In the genomic region with DNA sequence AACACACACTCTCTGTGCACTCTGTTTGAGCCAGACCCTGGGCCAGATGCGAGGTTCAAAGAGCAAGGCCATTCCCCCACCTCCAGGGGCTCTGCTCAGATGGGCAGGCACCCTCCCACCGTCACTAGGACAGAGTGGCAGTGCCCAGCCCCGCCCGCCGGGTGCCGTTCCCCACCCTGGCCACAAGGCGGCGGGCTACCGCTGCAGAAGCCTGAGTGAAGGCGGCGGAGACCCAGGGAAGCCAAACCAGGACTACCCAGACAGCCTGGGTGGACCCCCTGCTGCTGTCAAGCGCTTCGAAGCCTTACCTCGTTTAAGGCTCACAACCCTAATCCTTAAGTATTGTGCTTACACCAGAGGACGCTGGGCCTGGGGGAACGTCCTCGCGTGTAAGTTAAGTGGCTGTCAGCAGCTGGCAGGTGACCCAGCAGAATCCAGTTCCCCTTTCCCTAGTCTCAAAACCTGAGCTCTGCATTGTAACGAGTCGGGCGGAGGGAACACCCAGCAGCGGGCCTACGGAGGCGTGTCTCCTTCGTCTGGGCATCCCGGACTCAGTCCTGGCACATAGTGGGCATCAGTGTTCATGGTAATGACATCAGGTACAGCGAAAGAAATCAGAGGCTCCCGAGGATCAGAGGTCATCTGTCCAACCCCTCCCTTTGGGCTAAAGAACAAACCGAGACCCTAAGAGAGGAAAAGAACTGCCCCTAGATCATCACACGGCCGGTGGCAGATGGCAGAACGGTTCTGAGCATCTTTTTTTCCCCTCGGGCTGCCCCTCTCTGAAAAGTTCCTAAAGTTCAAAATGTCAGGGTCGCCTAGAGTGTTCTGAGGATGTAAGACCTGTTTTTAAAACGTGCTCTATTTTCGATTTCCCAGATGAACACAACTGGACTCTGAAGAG, we compare ENCODE assay signal across 8 cellular contexts. TPM values are rescaled to one million over a fixed set of nuclear protein-coding genes. Genes with fewer than 3 reads are reported as not detected.
DNase-seq lines count a peak whose midpoint lies in the region; ATAC-seq and TF ChIP-seq lines count a peak whose summit lies in the region.

No MANE protein-coding gene starts in this region.

- TF ChIP-seq CTCF in CD8-positive, alpha-beta T cell (IDR thresholded peaks at IDR 0.05), result peak; percentile 98
- TF ChIP-seq CTCF in gastroesophageal sphincter (IDR thresholded peaks at IDR 0.05) (peak in 3 of 4 experiments; percentile 95 to 98 (median 96)), transverse colon (IDR thresholded peaks at IDR 0.05) (peak; percentile 98 to 100 (median 99))

- no peaks in the 10 kb centered on the region for H3K9me3 ChIP-seq in CD8-positive, alpha-beta T cell (ENCODE audit: low read length)
- H3K9me3 ChIP-seq in MG63, result no peaks in the 10 kb centered on the region
- H3K9me3 ChIP-seq in gastroesophageal sphincter, result no peaks in the 10 kb centered on the region
- no peaks in the 10 kb centered on the region for H3K9me3 ChIP-seq in trophoblast cell (ENCODE audit: insufficient read depth, low read depth, low read length)
- no peaks in the 10 kb centered on the region for H3K9me3 ChIP-seq in transverse colon

- peak; percentile 65 to 91 (median 74) for DNase-seq in CD8-positive, alpha-beta T cell
- peak; percentile 77 for DNase-seq in MG63
- peak; percentile 65 for DNase-seq in SK-MEL-5 (ENCODE audit: low read depth, low spot score)
- DNase-seq in activated gamma-delta T cell treated with anti-CD3 and anti-CD28 coated beads, Interleukin-2, amount 50 U/mL, for 16 hours (ENCODE audit: low read depth), result peak; percentile 70
- DNase-seq in trophoblast cell, result peak; percentile 63 to 82
- peak; percentile 84 for DNase-seq in transverse colon

- 10 to 22% methylated on average over 3 to 11 of the region's 36 CpGs for WGBS in gastroesophageal sphincter (ENCODE audit: low coverage in 1 of 2), 2 donors
- no CpG with 5 or more reads among the region's 36 CpGs for WGBS in trophoblast cell (ENCODE audit: extremely low coverage, insufficient coverage, insufficient read length)
- 8 to 27% methylated on average over 7 to 36 of the region's 36 CpGs for WGBS in transverse colon (ENCODE audit: low coverage in 1 of 2), 2 donors

- no peaks in the 10 kb centered on the region for H3K27me3 ChIP-seq in CD8-positive, alpha-beta T cell (ENCODE audit: insufficient read depth, low read length)
- no peaks in the 10 kb centered on the region; the same call in 1 of the 2 replicates for H3K27me3 ChIP-seq in MG63
- peaks cover 81% of the 10 kb centered on the region for H3K27me3 ChIP-seq in gastroesophageal sphincter
- H3K27me3 ChIP-seq in trophoblast cell (ENCODE audit: insufficient read depth, low read length), result peaks cover 21% of the 10 kb centered on the region
- peaks cover 32% of the 10 kb centered on the region for H3K27me3 ChIP-seq in transverse colon

- no peak overlapping the region for H3K23ac ChIP-seq in trophoblast cell (ENCODE audit: low read length)

- no peak overlapping the region for H4K91ac ChIP-seq in trophoblast cell (ENCODE audit: low read depth, low read length)

- H3K14ac ChIP-seq in trophoblast cell (ENCODE audit: low read length), result no peak overlapping the region

- no peak overlapping the region for H2BK120ac ChIP-seq in trophoblast cell (ENCODE audit: insufficient read depth, low read length, poor library complexity)

- no peaks in the 10 kb centered on the region for H3K27me3 Mint-ChIP-seq in CD8-positive, alpha-beta T cell (ENCODE audit: low read depth)

- H3K27ac ChIP-seq in CD8-positive, alpha-beta T cell (ENCODE audit: low read depth, low read length), result no peak overlapping the region
- H3K27ac ChIP-seq in gastroesophageal sphincter (peak overlapping the region in 1 of 4 donors; percentile 21), trophoblast cell (ENCODE audit: low read depth, low read length) (no peak overlapping the region), transverse colon (peak overlapping the region; percentile 64 to 71 (median 66))

- no peak overlapping the region for H4K8ac ChIP-seq in trophoblast cell (ENCODE audit: low read depth, low read length)

- H3K4me1 Mint-ChIP-seq in CD8-positive, alpha-beta T cell (ENCODE audit: low read depth), result peaks cover 23% of the 10 kb centered on the region

- peak; percentile 82 for ATAC-seq in CD8-positive, alpha-beta T cell
- ATAC-seq in GM21367 (IDR thresholded peaks at IDR 0.05; ENCODE audit: unreplicated experiment), result peak; percentile 36
- peak; percentile 58 for ATAC-seq in gastroesophageal sphincter

- no peak overlapping the region for H3K4me3 ChIP-seq in CD8-positive, alpha-beta T cell (ENCODE audit: low read depth, low read length)
- H3K4me3 ChIP-seq in MG63 (no peak overlapping the region), gastroesophageal sphincter (peak overlapping the region in 1 of 2 donors; percentile 19), trophoblast cell (ENCODE audit: low read depth, low read length) (no peak overlapping the region), transverse colon (peak overlapping the region in 1 of 4 donors; percentile 5)

- no peak overlapping the region for H3K18ac ChIP-seq in trophoblast cell (ENCODE audit: low read length)

- TF ChIP-seq EP300 in gastroesophageal sphincter (IDR thresholded peaks at IDR 0.05), result no peak
- no peak for TF ChIP-seq EP300 in transverse colon (IDR thresholded peaks at IDR 0.05; ENCODE audit: low read depth)

- H3K4me2 ChIP-seq in trophoblast cell (ENCODE audit: low read length), result no peak overlapping the region

- no peaks in the 10 kb centered on the region for H3K36me3 Mint-ChIP-seq in CD8-positive, alpha-beta T cell

- no peak overlapping the region for H2BK5ac ChIP-seq in trophoblast cell (ENCODE audit: low read depth, low read length, poor library complexity)

- peak overlapping the region; percentile 45 for H3K27ac Mint-ChIP-seq in CD8-positive, alpha-beta T cell

- H3K4ac ChIP-seq in trophoblast cell (ENCODE audit: low read depth, low read length), result no peak overlapping the region

- no peak overlapping the region for H2AFZ ChIP-seq in trophoblast cell (ENCODE audit: insufficient read depth, low read length, poor library complexity)

- H3K9me3 Mint-ChIP-seq in CD8-positive, alpha-beta T cell, result no peaks in the 10 kb centered on the region

- H3K36me3 ChIP-seq in CD8-positive, alpha-beta T cell (ENCODE audit: insufficient read depth, low read length), result no peaks in the 10 kb centered on the region
- H3K36me3 ChIP-seq in MG63 (no peaks in the 10 kb centered on the region), gastroesophageal sphincter (no peaks in the 10 kb centered on the region), trophoblast cell (ENCODE audit: control insufficient read depth in 1 of 2, insufficient read depth in 2 of 2, low read length in 2 of 2) (no peaks in the 10 kb centered on the region), transverse colon (no peaks in the 10 kb centered on the region)

- peaks cover 20% of the 10 kb centered on the region for H3K4me1 ChIP-seq in CD8-positive, alpha-beta T cell (ENCODE audit: insufficient read depth, low read length)
- peaks cover 0 to 58% (median 43%) of the 10 kb centered on the region in 3 donors for H3K4me1 ChIP-seq in gastroesophageal sphincter
- peaks cover 15 to 35% of the 10 kb centered on the region in 2 experiments for H3K4me1 ChIP-seq in trophoblast cell (ENCODE audit: control insufficient read depth in 1 of 2, insufficient read depth in 2 of 2, low read length in 2 of 2)
- peaks cover 34 to 58% (median 42%) of the 10 kb centered on the region in 4 donors for H3K4me1 ChIP-seq in transverse colon

- intact Hi-C loops in CD8-positive, alpha-beta T cell (cut with DNase I, micrococcal nuclease), result loop anchor here (1.0 to 5.0 kb wide), 4 partner anchors 18 to 404 kb away; no protein-coding TSS in a partner anchor
- intact Hi-C loops in transverse colon (cut with DNase I; ENCODE audit: low total_unique reads), result no loop called here

- H4K12ac ChIP-seq in trophoblast cell (ENCODE audit: low read depth, low read length), result no peak overlapping the region

- no peak overlapping the region for H2AK5ac ChIP-seq in trophoblast cell (ENCODE audit: low read length)

- H3K9ac ChIP-seq in trophoblast cell (ENCODE audit: low read length), result no peak overlapping the region

- H3K4me3 Mint-ChIP-seq in CD8-positive, alpha-beta T cell, result peak overlapping the region; percentile 66

- H3K79me2 ChIP-seq in trophoblast cell (ENCODE audit: control insufficient read depth, insufficient read depth, low read length, poor library complexity), result peaks cover 2% of the 10 kb centered on the region

- H2BK12ac ChIP-seq in trophoblast cell (ENCODE audit: low read length), result no peak overlapping the region

- CTCF ChIA-PET in CD8-positive, alpha-beta T cell (lab: Charles Lee), result interaction anchor here (0.6 to 1.8 kb wide), 12 partner anchors 12 to 403 kb away, joined by 3 to 5 read pairs (median 4); no protein-coding TSS in a partner anchor

- no peak for TF ChIP-seq POLR2A in gastroesophageal sphincter (IDR thresholded peaks at IDR 0.05)
- no peak for TF ChIP-seq POLR2A in transverse colon (IDR thresholded peaks at IDR 0.05)

- peaks cover 23% of the 10 kb centered on the region for H3K79me1 ChIP-seq in trophoblast cell (ENCODE audit: low read length)

- POLR2A ChIA-PET in CD8-positive, alpha-beta T cell (lab: Charles Lee), result no interaction called here

- in situ Hi-C loops in SK-MEL-5 (cut with HindIII; ENCODE audit: low pct_unique_long_range_greater_than_20kb, low sequenced_read_pairs), result no loop called here
- in situ Hi-C loops in transverse colon (cut with MboI; ENCODE audit: low pct_ligation_motif_present in 1 of 4, low pct_unique_long_range_greater_than_20kb in 1 of 4, low sequenced_read_pairs in 3 of 4), result loop anchor here in 1 of 4 donors (25.0 kb wide), 1 partner anchor 159 kb away; no protein-coding TSS in a partner anchor

RNA-seq across cellular contexts. Expression of a gene that starts 4.4 kb away (rescaled TPM):
- 10 to 100 TPM; 31.3 to 37.6 TPM for total RNA-seq in CD8-positive, alpha-beta T cell
- total RNA-seq in MG63 (2014; rRNA removed; shearing (Covaris generic); ENCODE audit: low replicate concordance), result 0.07 and 1.5 TPM in 2 replicates
- 2.2 and 4.7 TPM in 2 replicates for total RNA-seq in SK-MEL-5 (2014; rRNA removed; shearing (Covaris generic))
- polyA plus RNA-seq in SK-MEL-5 (2015; cell fraction: cytosol; rRNA removed), result 5.4 and 11.3 TPM in 2 replicates
- 57.0 and 73.4 TPM in 2 replicates for polyA plus RNA-seq in SK-MEL-5 (2015; cell fraction: nucleus; rRNA removed)
- 10 to 100 TPM; 11.6 to 18.1 (median 12.8) TPM for total RNA-seq in gastroesophageal sphincter
- polyA plus RNA-seq in trophoblast cell (2013), result 12.2 and 13.9 TPM in 2 replicates
- 100 to 1,000 TPM; 194 to 489 (median 294) TPM for total RNA-seq in transverse colon

Comparison
In these comparisons a context has a peak if more than half of its experiments do, and no peak if none do; other contexts are left out.
1. H3K27ac ChIP-seq: peak in transverse colon (4 of 4); none in CD8-positive, alpha-beta T cell (single experiment) and trophoblast cell (single experiment).
2. RNA of a gene that starts 4.4 kb away (total RNA-seq): 194 to 489 TPM in transverse colon; 31.3 to 37.6 TPM in CD8-positive, alpha-beta T cell, 11.6 to 18.1 TPM in gastroesophageal sphincter, 2.2 to 4.7 TPM in SK-MEL-5 and 0.07 to 1.5 TPM in MG63; every median in the first group is over 4 times any median in the second.
3. Peak in every context shown above with its lines, with median percentiles within 50 percentile points of each other: ATAC-seq, DNase-seq and CTCF ChIP-seq.